22 cellular contexts compared by ENCODE assay signal in the genomic region with DNA sequence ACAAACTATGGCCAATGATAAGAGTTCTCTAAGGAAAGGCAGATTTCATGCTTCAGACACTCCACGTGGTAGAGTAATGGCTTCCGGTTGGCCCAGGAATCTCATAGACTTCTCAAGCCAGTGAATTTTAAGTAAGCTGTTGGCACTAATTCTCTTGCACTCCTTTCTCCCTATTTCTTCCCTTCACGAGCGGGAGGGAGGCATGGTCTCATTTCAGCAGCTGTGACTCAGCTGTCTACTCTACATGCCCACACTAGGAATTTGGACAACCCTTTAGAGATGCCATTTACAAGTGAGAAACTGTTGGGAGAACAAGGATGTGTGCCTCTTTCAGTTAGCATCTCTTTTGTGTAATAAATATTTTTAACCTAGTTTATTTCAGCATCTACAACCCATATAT.
"Had no signal": no experiment of that assay in that cellular context is flagged by ENCODE, and none has a peak within 500 bp of the region (broad histone marks: within the 10 kb centered on the region; RNA-seq: fewer than 3 reads in every experiment).

No MANE protein-coding gene starts in this region.

- FAIRE-seq: urothelium cell line had no signal

- H3K36me3 ChIP-seq: colonic mucosa, gastroesophageal sphincter, heart left ventricle, tibial nerve, WERI-Rb-1 had no signal

- H3K27me3 ChIP-seq: colonic mucosa, gastroesophageal sphincter, heart left ventricle, tibial nerve had no signal

- DNase-seq: activated CD4-positive, alpha-beta T cell treated with anti-CD3 and anti-CD28 coated beads for 1 hour; activated CD8-positive, alpha-beta memory T cell treated with anti-CD3 and anti-CD28 coated beads for 24 hours; activated CD8-positive, alpha-beta memory T cell treated with anti-CD3 and anti-CD28 coated beads, Interleukin-2, amount 50 U/mL, for 48 hours; activated gamma-delta T cell treated with Interleukin-2 at 50 U/mL for 16 hours; central memory CD4-positive, alpha-beta T cell; colonic mucosa; erythroblast; heart left ventricle; left cardiac atrium; mesendoderm; nephron progenitor cell; nucleus accumbens; stimulated activated CD4-positive, alpha-beta T cell treated with anti-CD3 and anti-CD28 coated beads, Interleukin-12 subunit alpha, Interleukin-12 subunit beta, amount 100 ng/mL, for 4 hours; stimulated activated CD4-positive, alpha-beta T cell treated with anti-CD3 and anti-CD28 coated beads, Interleukin-2, amount 100 ng/mL, for 24 hours; stimulated activated naive CD4-positive, alpha-beta T cell treated with Interleukin-2 at 50 U/mL for 16 hours; substantia nigra; SW 1271; T-helper 2 cell; WERI-Rb-1 had no signal

- H3K27ac ChIP-seq: colonic mucosa, gastroesophageal sphincter, heart left ventricle, tibial nerve, WERI-Rb-1 had no signal

- ATAC-seq: gastroesophageal sphincter, heart left ventricle had no signal

- H3K4me1 ChIP-seq: colonic mucosa, tibial nerve had no signal

- H3K4me3 ChIP-seq: colonic mucosa, gastroesophageal sphincter, heart left ventricle, tibial nerve had no signal

- H3K9me3 ChIP-seq: colonic mucosa, gastroesophageal sphincter, heart left ventricle, tibial nerve had no signal
